8 cellular contexts compared by ENCODE assay signal in genomic region chr13:66994097-66994496, GRCh38.
DNase-seq lines count a peak whose midpoint lies in the region; ATAC-seq and TF ChIP-seq lines count a peak whose summit lies in the region.

No MANE protein-coding gene starts in this region.

- TF ChIP-seq POLR2A in upper lobe of left lung (IDR thresholded peaks at IDR 0.05) = no peak

- H3K27me3 Mint-ChIP-seq in endothelial cell (ENCODE audit: unreplicated experiment) = peaks cover 2% of the 10 kb centered on the region

- H3K9me3 Mint-ChIP-seq in endothelial cell (ENCODE audit: unreplicated experiment) = no peaks in the 10 kb centered on the region

- ATAC-seq in GM18519 (IDR thresholded peaks at IDR 0.05; ENCODE audit: low FRiP score, unreplicated experiment) = peak; percentile 53
- ATAC-seq in HG03025 (IDR thresholded peaks at IDR 0.05; ENCODE audit: low FRiP score, unreplicated experiment) = peak; percentile 47
- ATAC-seq in upper lobe of left lung (ENCODE audit: low FRiP score in 2 of 2) = peak; percentile 88 to 92

- H3K27ac Mint-ChIP-seq in endothelial cell (ENCODE audit: unreplicated experiment) = no peak overlapping the region

- no peaks in the 10 kb centered on the region for H3K27me3 ChIP-seq in upper lobe of left lung

- H3K4me1 Mint-ChIP-seq in endothelial cell (ENCODE audit: unreplicated experiment) = peaks cover 14% of the 10 kb centered on the region

- H3K4me3 ChIP-seq in upper lobe of left lung = peak overlapping the region in 3 of 4 donors; percentile 11 to 34 (median 30)

- 19 to 23% methylated on average over 13 of the region's 13 CpGs for WGBS in upper lobe of left lung, 2 donors

- no peaks in the 10 kb centered on the region for H3K36me3 ChIP-seq in upper lobe of left lung

- H3K4me1 ChIP-seq in upper lobe of left lung = peaks cover 0 to 11% (median 5%) of the 10 kb centered on the region in 4 donors

- no peak overlapping the region for H3K4me3 Mint-ChIP-seq in endothelial cell (ENCODE audit: unreplicated experiment)

- H3K9me3 ChIP-seq in upper lobe of left lung = no peaks in the 10 kb centered on the region

- DNase-seq in AG08396 (ENCODE audit: low spot score) = peak; percentile 7
- peak; percentile 85 for DNase-seq in endothelial cell (ENCODE audit: low spot score)
- DNase-seq in lung microvascular endothelial cell (ENCODE audit: low read depth in 2 of 2) = peak; percentile 70 to 71
- peak; percentile 12 to 72 for DNase-seq in upper lobe of left lung
- no peak for DNase-seq in NCI-H2107 treated with DMSO at 0.1 percent for 48 hours (lab: John Stamatoyannopoulos, UW; ENCODE audit: unreplicated experiment)

- TF ChIP-seq CTCF in endothelial cell (IDR thresholded peaks at IDR 0.05; ENCODE audit: unreplicated experiment) (peak; percentile 57), upper lobe of left lung (IDR thresholded peaks at IDR 0.05) (peak; percentile 11 to 52 (median 37))

- no peak for TF ChIP-seq EP300 in upper lobe of left lung (IDR thresholded peaks at IDR 0.05)

- no peaks in the 10 kb centered on the region for H3K36me3 Mint-ChIP-seq in endothelial cell (ENCODE audit: low read depth, unreplicated experiment)

- peak overlapping the region in 1 of 4 donors; percentile 35 for H3K27ac ChIP-seq in upper lobe of left lung

TF ChIP-seq in PFSK-1, 5 proteins besides CTCF, POLR2A, EP300 and RAD21:
- TF ChIP-seq SIN3A (IDR thresholded peaks at IDR 0.05; ENCODE audit: borderline replicate concordance, insufficient read depth, low read length) = no peak
- no peak for TF ChIP-seq REST (IDR thresholded peaks at IDR 0.05; ENCODE audit: insufficient read depth in 1 of 2, low read depth in 2 of 2, low read length in 2 of 2)
- TF ChIP-seq FOXP2 (optimal IDR thresholded peaks at IDR 0.05; ENCODE audit: borderline replicate concordance, extremely low read depth, extremely low read length, insufficient read depth) = peak; percentile 26
- no peak for TF ChIP-seq TAF1 (IDR thresholded peaks at IDR 0.05; ENCODE audit: borderline replicate concordance, insufficient read depth, low read length)
